In the genomic region with DNA sequence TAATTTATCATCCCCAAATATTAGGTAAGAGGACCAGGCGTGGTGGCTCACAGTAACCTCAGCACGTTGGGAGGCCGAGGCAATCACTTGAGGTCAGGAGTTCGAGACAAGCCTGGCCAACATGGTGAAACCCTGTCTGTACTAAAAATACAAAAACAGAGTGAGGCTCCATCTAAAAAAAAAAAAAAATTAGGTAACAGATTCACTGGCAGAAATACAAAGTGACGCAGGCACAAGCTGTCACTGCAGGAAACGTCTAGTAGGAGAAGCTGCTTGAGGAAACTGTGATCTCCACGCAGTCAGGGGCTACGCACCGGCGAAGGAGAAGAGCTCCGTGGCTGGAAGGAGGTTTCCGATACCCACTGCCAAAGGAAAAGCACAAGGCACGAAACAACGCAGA, we compare ENCODE assay signal across 14 cellular contexts. TPM values are rescaled to one million over a fixed set of nuclear protein-coding genes. Genes with fewer than 3 reads are reported as not detected.
DNase-seq lines count a peak whose midpoint lies in the region; ATAC-seq and TF ChIP-seq lines count a peak whose summit lies in the region.
"Had no signal": no experiment of that assay in that cellular context is flagged by ENCODE, and none has a peak within 500 bp of the region (broad histone marks: within the 10 kb centered on the region; RNA-seq: fewer than 3 reads in every experiment).

No MANE protein-coding gene starts in this region.

- DNase-seq in WTC11 (ENCODE audit: low spot score): peak; percentile 5
- peak in 1 of 2 donors; percentile 77 for DNase-seq in heart right ventricle
- DNase-seq in sciatic nerve (ENCODE audit: low spot score): peak; percentile 64
- no peak for DNase-seq in H4 (ENCODE audit: low spot score)
- DNase-seq in activated T-helper 1 cell treated with anti-CD3 and anti-CD28 coated beads, Interleukin-12 subunit alpha, Interleukin-12 subunit beta, Interleukin-2, Interleukin-4 antibody, amounts not matched to agents 30 ng/mL and 10 ng/mL and 1 ng/mL, durations not matched to agents 14 hours and 24 hours and 36 hours (ENCODE audit: low spot score): no peak
- no peak for DNase-seq in NCI-H2107 treated with DMSO at 0.1 percent for 48 hours (lab: John Stamatoyannopoulos, UW; ENCODE audit: unreplicated experiment)
- DNase-seq: activated naive CD8-positive, alpha-beta T cell treated with anti-CD3 and anti-CD28 coated beads, Interleukin-2, amount 10 ng/mL, durations not matched to agents 7 days and 5 days; CD4-positive, alpha-beta memory T cell; GOT3; NCI-H526; SK-N-SH had no signal

- intact Hi-C loops in heart right ventricle (cut with DNase I) (loop anchor here in 3 of 10 donors (5.0 to 10.0 kb wide), 2 partner anchors 104 to 107 kb away; a partner anchor contains a TSS), sciatic nerve (cut with DNase I) (no loop called here)
- intact Hi-C loops in activated T-helper 1 cell treated with anti-CD3 and anti-CD28 coated beads, Interleukin-12 subunit alpha, Interleukin-12 subunit beta, Interleukin-2, Interleukin-4 antibody, amounts not matched to agents 30 ng/mL and 10 ng/mL and 1 ng/mL, durations not matched to agents 14 hours and 24 hours and 36 hours (cut with micrococcal nuclease): no loop called here

- peaks cover 18 to 59% (median 45%) of the 10 kb centered on the region in 9 donors for H3K4me1 ChIP-seq in heart right ventricle

- POLR2A ChIA-PET in WTC11 (lab: Charles Lee): no interaction called here

- no peak for TF ChIP-seq CTCF in WTC11 (IDR thresholded peaks at IDR 0.05)
- no peak for TF ChIP-seq CTCF in heart right ventricle (IDR thresholded peaks at IDR 0.05)

- no peaks in the 10 kb centered on the region for H3K36me3 ChIP-seq in heart right ventricle

- no peak for ATAC-seq in WTC11
- ATAC-seq in heart right ventricle: peak in 7 of 8 donors; percentile 23 to 68 (median 46)
- peak; percentile 63 for ATAC-seq in sciatic nerve
- ATAC-seq in HG03442 (IDR thresholded peaks at IDR 0.05; ENCODE audit: unreplicated experiment): no peak

- peak overlapping the region in 6 of 10 donors; percentile 23 to 78 (median 38) for H3K27ac ChIP-seq in heart right ventricle

- H3K4me3 Mint-ChIP-seq in IgD-negative memory B cell (peak overlapping the region in 2 of 4 donors; percentile 17 to 69), WTC11 (no peak overlapping the region)
- H3K4me3 Mint-ChIP-seq in activated T-helper 1 cell treated with anti-CD3 and anti-CD28 coated beads, Interleukin-12 subunit alpha, Interleukin-12 subunit beta, Interleukin-2, Interleukin-4 antibody, amounts not matched to agents 30 ng/mL and 10 ng/mL and 1 ng/mL, durations not matched to agents 14 hours and 24 hours and 36 hours: no peak overlapping the region
- H3K4me3 Mint-ChIP-seq: activated naive CD8-positive, alpha-beta T cell treated with anti-CD3 and anti-CD28 coated beads, Interleukin-2, amount 10 ng/mL, durations not matched to agents 7 days and 5 days; CD4-positive, alpha-beta memory T cell had no signal

- no peaks in the 10 kb centered on the region for H3K27me3 ChIP-seq in heart right ventricle

- H3K9me3 Mint-ChIP-seq in IgD-negative memory B cell (no peaks in the 10 kb centered on the region), WTC11 (peaks cover 5% of the 10 kb centered on the region)
- H3K9me3 Mint-ChIP-seq in activated T-helper 1 cell treated with anti-CD3 and anti-CD28 coated beads, Interleukin-12 subunit alpha, Interleukin-12 subunit beta, Interleukin-2, Interleukin-4 antibody, amounts not matched to agents 30 ng/mL and 10 ng/mL and 1 ng/mL, durations not matched to agents 14 hours and 24 hours and 36 hours: no peaks in the 10 kb centered on the region
- H3K9me3 Mint-ChIP-seq: activated naive CD8-positive, alpha-beta T cell treated with anti-CD3 and anti-CD28 coated beads, Interleukin-2, amount 10 ng/mL, durations not matched to agents 7 days and 5 days; CD4-positive, alpha-beta memory T cell had no signal

- WGBS in heart right ventricle, 2 donors: 25 to 40% methylated on average over 14 of the region's 14 CpGs

- H3K27me3 Mint-ChIP-seq in IgD-negative memory B cell (no peaks in the 10 kb centered on the region), WTC11 (ENCODE audit: low read depth) (no peaks in the 10 kb centered on the region)
- H3K27me3 Mint-ChIP-seq in activated T-helper 1 cell treated with anti-CD3 and anti-CD28 coated beads, Interleukin-12 subunit alpha, Interleukin-12 subunit beta, Interleukin-2, Interleukin-4 antibody, amounts not matched to agents 30 ng/mL and 10 ng/mL and 1 ng/mL, durations not matched to agents 14 hours and 24 hours and 36 hours (ENCODE audit: insufficient read depth): peaks cover 5% of the 10 kb centered on the region
- H3K27me3 Mint-ChIP-seq: activated naive CD8-positive, alpha-beta T cell treated with anti-CD3 and anti-CD28 coated beads, Interleukin-2, amount 10 ng/mL, durations not matched to agents 7 days and 5 days; CD4-positive, alpha-beta memory T cell had no signal

- peak overlapping the region in 2 of 3 donors; percentile 40 to 90 for H3K27ac Mint-ChIP-seq in IgD-negative memory B cell
- H3K27ac Mint-ChIP-seq in WTC11: peak overlapping the region; percentile 69
- H3K27ac Mint-ChIP-seq in activated T-helper 1 cell treated with anti-CD3 and anti-CD28 coated beads, Interleukin-12 subunit alpha, Interleukin-12 subunit beta, Interleukin-2, Interleukin-4 antibody, amounts not matched to agents 30 ng/mL and 10 ng/mL and 1 ng/mL, durations not matched to agents 14 hours and 24 hours and 36 hours: no peak overlapping the region
- H3K27ac Mint-ChIP-seq: activated naive CD8-positive, alpha-beta T cell treated with anti-CD3 and anti-CD28 coated beads, Interleukin-2, amount 10 ng/mL, durations not matched to agents 7 days and 5 days; CD4-positive, alpha-beta memory T cell had no signal

- CTCF ChIA-PET in WTC11 (lab: Charles Lee): interaction anchor here (0.6 to 2.6 kb wide), 4 partner anchors 19 to 28 kb away, joined by 3 to 12 read pairs (median 8); no protein-coding TSS in a partner anchor

- H3K4me1 Mint-ChIP-seq in IgD-negative memory B cell (peaks cover 20 to 27% (median 27%) of the 10 kb centered on the region in 3 donors), WTC11 (peaks cover 34% of the 10 kb centered on the region)
- peaks cover 18% of the 10 kb centered on the region for H3K4me1 Mint-ChIP-seq in activated T-helper 1 cell treated with anti-CD3 and anti-CD28 coated beads, Interleukin-12 subunit alpha, Interleukin-12 subunit beta, Interleukin-2, Interleukin-4 antibody, amounts not matched to agents 30 ng/mL and 10 ng/mL and 1 ng/mL, durations not matched to agents 14 hours and 24 hours and 36 hours (ENCODE audit: low read depth)

- H3K4me3 ChIP-seq in heart right ventricle: peak overlapping the region in 3 of 10 donors; percentile 16 to 32 (median 22)

- peaks cover 0 to 9% (median 0%) of the 10 kb centered on the region in 11 donors for H3K9me3 ChIP-seq in heart right ventricle
- H3K9me3 ChIP-seq: SK-N-SH had no signal

- peaks cover 4% of the 10 kb centered on the region for H3K36me3 Mint-ChIP-seq in IgD-negative memory B cell
- H3K36me3 Mint-ChIP-seq in WTC11: peaks cover 25% of the 10 kb centered on the region
- peaks cover 9% of the 10 kb centered on the region for H3K36me3 Mint-ChIP-seq in activated T-helper 1 cell treated with anti-CD3 and anti-CD28 coated beads, Interleukin-12 subunit alpha, Interleukin-12 subunit beta, Interleukin-2, Interleukin-4 antibody, amounts not matched to agents 30 ng/mL and 10 ng/mL and 1 ng/mL, durations not matched to agents 14 hours and 24 hours and 36 hours (ENCODE audit: low read depth)

TF ChIP-seq in WTC11, 78 proteins besides CTCF, POLR2A, EP300 and RAD21 (continues in another document):
- TF ChIP-seq NR3C1 (CRISPR knock-in tag; conservative IDR thresholded peaks at IDR 0.05; ENCODE audit: low read depth) (no peak), ZNF263 (CRISPR knock-in tag; IDR thresholded peaks at IDR 0.05; ENCODE audit: low read depth) (no peak), GTF2I (CRISPR knock-in tag; conservative IDR thresholded peaks at IDR 0.05) (no peak), ZNF232 (CRISPR knock-in tag; IDR thresholded peaks at IDR 0.05) (no peak)
- TF ChIP-seq, protein P1, sequence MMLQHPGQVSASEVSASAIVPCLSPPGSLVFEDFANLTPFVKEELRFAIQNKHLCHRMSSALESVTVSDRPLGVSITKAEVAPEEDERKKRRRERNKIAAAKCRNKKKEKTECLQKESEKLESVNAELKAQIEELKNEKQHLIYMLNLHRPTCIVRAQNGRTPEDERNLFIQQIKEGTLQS (CRISPR knock-in tag; conservative IDR thresholded peaks at IDR 0.05): no peak
- TF ChIP-seq, protein P2, sequence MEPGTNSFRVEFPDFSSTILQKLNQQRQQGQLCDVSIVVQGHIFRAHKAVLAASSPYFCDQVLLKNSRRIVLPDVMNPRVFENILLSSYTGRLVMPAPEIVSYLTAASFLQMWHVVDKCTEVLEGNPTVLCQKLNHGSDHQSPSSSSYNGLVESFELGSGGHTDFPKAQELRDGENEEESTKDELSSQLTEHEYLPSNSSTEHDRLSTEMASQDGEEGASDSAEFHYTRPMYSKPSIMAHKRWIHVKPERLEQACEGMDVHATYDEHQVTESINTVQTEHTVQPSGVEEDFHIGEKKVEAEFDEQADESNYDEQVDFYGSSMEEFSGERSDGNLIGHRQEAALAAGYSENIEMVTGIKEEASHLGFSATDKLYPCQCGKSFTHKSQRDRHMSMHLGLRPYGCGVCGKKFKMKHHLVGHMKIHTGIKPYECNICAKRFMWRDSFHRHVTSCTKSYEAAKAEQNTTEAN (CRISPR knock-in tag; IDR thresholded peaks at IDR 0.05): no peak

RNA-seq across cellular contexts. Expression of a gene that starts 50.1 kb away (rescaled TPM):
- 1.9 TPM for polyA plus RNA-seq in IgD-negative memory B cell
- 0.85 to 1.4 TPM (median 1.4 TPM) in 3 replicates for total RNA-seq in WTC11 (2021)
- total RNA-seq in heart right ventricle: under 1 TPM in 6 of 10 donors, not detected in 4; 0.04 to 0.11 (median 0.07) TPM
- polyA plus RNA-seq in heart right ventricle: under 1 TPM; 0.04 to 0.07 TPM
- 0.31 TPM for total RNA-seq in sciatic nerve
- total RNA-seq in H4 (2014; rRNA removed; shearing (Covaris generic)): not detected in 2 replicates
- total RNA-seq in activated T-helper 1 cell treated with anti-CD3 and anti-CD28 coated beads, Interleukin-12 subunit alpha, Interleukin-12 subunit beta, Interleukin-2, Interleukin-4 antibody, amounts not matched to agents 30 ng/mL and 10 ng/mL and 1 ng/mL, durations not matched to agents 14 hours and 24 hours and 36 hours: 0.05 TPM in 1 of 2 replicates, not detected in the other
- total RNA-seq: lung microvascular endothelial cell had no signal

Comparison
In these comparisons a context has a peak if more than half of its experiments do, and no peak if none do; other contexts are left out.
1. ATAC-seq: peak in heart right ventricle (7 of 8) and sciatic nerve (single experiment); none in WTC11 (single experiment) and HG03442 (single experiment).
2. DNase-seq: peak in WTC11 (single experiment) and sciatic nerve (single experiment); none in H4 (single experiment), activated T-helper 1 cell treated with anti-CD3 and anti-CD28 coated beads, Interleukin-12 subunit alpha, Interleukin-12 subunit beta, Interleukin-2, Interleukin-4 antibody, amounts not matched to agents 30 ng/mL and 10 ng/mL and 1 ng/mL, durations not matched to agents 14 hours and 24 hours and 36 hours (single experiment) and NCI-H2107 treated with DMSO at 0.1 percent for 48 hours (single experiment).